29 cellular contexts compared by ENCODE assay signal in the genomic region with DNA sequence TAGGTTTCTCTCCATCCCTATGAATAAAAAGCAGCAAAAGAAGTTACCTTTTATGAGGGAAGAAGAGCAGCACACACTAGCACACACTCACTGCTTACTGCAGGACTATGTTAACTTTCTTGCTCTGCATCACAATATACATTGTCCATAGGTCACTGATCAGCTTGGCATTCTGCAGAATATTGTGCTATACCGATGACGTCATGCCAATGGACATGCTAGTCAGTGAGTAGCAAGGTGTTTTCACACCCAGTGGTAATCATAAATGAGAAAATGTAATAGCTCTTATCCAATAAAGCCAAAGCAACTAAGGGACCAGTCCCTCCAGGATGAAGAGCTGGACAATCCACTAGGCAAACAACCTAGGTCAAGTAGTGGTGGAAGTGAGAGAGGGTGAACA.
"Had no signal": no experiment of that assay in that cellular context is flagged by ENCODE, and none has a peak within 500 bp of the region (broad histone marks: within the 10 kb centered on the region; RNA-seq: fewer than 3 reads in every experiment).

No MANE protein-coding gene starts in this region.

- H3K9me3 ChIP-seq: adrenal gland, body of pancreas, esophagus muscularis mucosa, gastrocnemius medialis, heart left ventricle had no signal

- H3K4me1 ChIP-seq: adrenal gland, body of pancreas, esophagus muscularis mucosa, foreskin keratinocyte, gastrocnemius medialis, heart left ventricle had no signal

- DNase-seq: activated B cell treated with CpG ODN at 0.5 μM for 24 hours; activated CD4-positive, alpha-beta T cell treated with anti-CD3 and anti-CD28 coated beads for 48 hours; activated CD4-positive, alpha-beta T cell treated with anti-CD3 and anti-CD28 coated beads, Interleukin-2, amount 50 U/mL, for 1 hour; activated CD4-positive, alpha-beta T cell treated with anti-CD3 and anti-CD28 coated beads, Interleukin-2, amount 50 U/mL, for 48 hours; activated CD8-positive, alpha-beta memory T cell treated with anti-CD3 and anti-CD28 coated beads for 24 hours; activated CD8-positive, alpha-beta T cell treated with anti-CD3 and anti-CD28 coated beads for 36 hours; activated effector memory CD4-positive, alpha-beta T cell treated with Interleukin-2 at 50 U/mL for 16 hours; activated gamma-delta T cell treated with Interleukin-2 at 50 U/mL for 16 hours; activated naive CD4-positive, alpha-beta T cell treated with Interleukin-2 at 50 U/mL for 16 hours; activated naive CD8-positive, alpha-beta T cell treated with anti-CD3 and anti-CD28 coated beads for 36 hours; activated naive CD8-positive, alpha-beta T cell treated with anti-CD3 and anti-CD28 coated beads, Interleukin-2, amount 50 U/mL, for 24 hours; activated T-cell treated with anti-CD3 and anti-CD28 coated beads, Interleukin-2, amount 50 U/mL, for 4 hours; adrenal gland; amygdala; aorta; body of pancreas; caudate nucleus; cortex of kidney; dermis blood vessel endothelial cell; effector CD4-positive, alpha-beta T cell; effector memory CD8-positive, alpha-beta T cell; erythroblast; foreskin keratinocyte; gastrocnemius medialis; glutamatergic neuron; heart left ventricle; T-helper 2 cell; WERI-Rb-1 had no signal

- H3K36me3 ChIP-seq: adrenal gland, esophagus muscularis mucosa, gastrocnemius medialis, heart left ventricle, WERI-Rb-1 had no signal

- H3K27me3 ChIP-seq: adrenal gland, body of pancreas, esophagus muscularis mucosa, foreskin keratinocyte, gastrocnemius medialis, heart left ventricle had no signal

- H3K27ac ChIP-seq: adrenal gland, body of pancreas, esophagus muscularis mucosa, foreskin keratinocyte, gastrocnemius medialis, heart left ventricle, WERI-Rb-1 had no signal

- H3K4me3 ChIP-seq: adrenal gland, body of pancreas, esophagus muscularis mucosa, gastrocnemius medialis, heart left ventricle had no signal
